ENCODE assay signal across 2 cellular contexts in genomic region chr12:106986625-106987389, GRCh38.
TF ChIP-seq lines count a peak whose summit lies in the region.

A gene with protein sequence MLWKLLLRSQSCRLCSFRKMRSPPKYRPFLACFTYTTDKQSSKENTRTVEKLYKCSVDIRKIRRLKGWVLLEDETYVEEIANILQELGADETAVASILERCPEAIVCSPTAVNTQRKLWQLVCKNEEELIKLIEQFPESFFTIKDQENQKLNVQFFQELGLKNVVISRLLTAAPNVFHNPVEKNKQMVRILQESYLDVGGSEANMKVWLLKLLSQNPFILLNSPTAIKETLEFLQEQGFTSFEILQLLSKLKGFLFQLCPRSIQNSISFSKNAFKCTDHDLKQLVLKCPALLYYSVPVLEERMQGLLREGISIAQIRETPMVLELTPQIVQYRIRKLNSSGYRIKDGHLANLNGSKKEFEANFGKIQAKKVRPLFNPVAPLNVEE (minus strand): TSS chr12:106987146. CDS start chr12:106978714, 8,432 bp downstream.

TF ChIP-seq in A549, 52 proteins besides CTCF, POLR2A, EP300 and RAD21 (continued from another document):
- TF ChIP-seq HMGXB4 (CRISPR knock-in tag; IDR thresholded peaks at IDR 0.05; ENCODE audit: borderline replicate concordance) (no peak), HOXB13 (CRISPR knock-in tag; IDR thresholded peaks at IDR 0.05; ENCODE audit: low read depth) (no peak), CBX2 (IDR thresholded peaks at IDR 0.05; ENCODE audit: borderline replicate concordance, low read depth) (no peak), JUNB (IDR thresholded peaks at IDR 0.05) (no peak), CEBPB (IDR thresholded peaks at IDR 0.05) (no peak), EHMT2 (IDR thresholded peaks at IDR 0.05; ENCODE audit: low read depth) (no peak), ZSCAN20 (CRISPR knock-in tag; IDR thresholded peaks at IDR 0.05) (no peak), FOSB (CRISPR knock-in tag; IDR thresholded peaks at IDR 0.05) (no peak), BCL3 (IDR thresholded peaks at IDR 0.05) (no peak), PHF8 (IDR thresholded peaks at IDR 0.05; ENCODE audit: borderline replicate concordance, low read depth) (peak; percentile 78), ESRRA (IDR thresholded peaks at IDR 0.05; ENCODE audit: borderline replicate concordance, low read length) (no peak), RNF2 (IDR thresholded peaks at IDR 0.05; ENCODE audit: borderline replicate concordance, low read depth) (no peak), KDM1A (IDR thresholded peaks at IDR 0.05; ENCODE audit: low read depth) (no peak)
- TF ChIP-seq, protein P1, sequence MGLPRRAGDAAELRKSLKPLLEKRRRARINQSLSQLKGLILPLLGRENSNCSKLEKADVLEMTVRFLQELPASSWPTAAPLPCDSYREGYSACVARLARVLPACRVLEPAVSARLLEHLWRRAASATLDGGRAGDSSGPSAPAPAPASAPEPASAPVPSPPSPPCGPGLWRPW (IDR thresholded peaks at IDR 0.05): no peak

TF ChIP-seq in WTC11, 78 proteins besides CTCF, POLR2A, EP300 and RAD21 (continued from another document and continues in another):
- TF ChIP-seq ATF2 (CRISPR knock-in tag; IDR thresholded peaks at IDR 0.05; ENCODE audit: borderline replicate concordance, low read depth): no peak
- no peak for TF ChIP-seq CREM (CRISPR knock-in tag; IDR thresholded peaks at IDR 0.05)
- TF ChIP-seq NR2C2 (CRISPR knock-in tag; IDR thresholded peaks at IDR 0.05): no peak
- TF ChIP-seq FOXP1 (CRISPR knock-in tag; IDR thresholded peaks at IDR 0.05; ENCODE audit: borderline replicate concordance): peak; percentile 48; the same call in 1 of the 2 replicates
- 0 out of 2 replicates have a peak, but pooled peaks have one; percentile 39 for TF ChIP-seq ZNF281 (CRISPR knock-in tag; IDR thresholded peaks at IDR 0.05)
- peak; percentile 54; the same call in 1 of the 2 replicates for TF ChIP-seq ZNF416 (CRISPR knock-in tag; IDR thresholded peaks at IDR 0.05)
- TF ChIP-seq, protein P2, sequence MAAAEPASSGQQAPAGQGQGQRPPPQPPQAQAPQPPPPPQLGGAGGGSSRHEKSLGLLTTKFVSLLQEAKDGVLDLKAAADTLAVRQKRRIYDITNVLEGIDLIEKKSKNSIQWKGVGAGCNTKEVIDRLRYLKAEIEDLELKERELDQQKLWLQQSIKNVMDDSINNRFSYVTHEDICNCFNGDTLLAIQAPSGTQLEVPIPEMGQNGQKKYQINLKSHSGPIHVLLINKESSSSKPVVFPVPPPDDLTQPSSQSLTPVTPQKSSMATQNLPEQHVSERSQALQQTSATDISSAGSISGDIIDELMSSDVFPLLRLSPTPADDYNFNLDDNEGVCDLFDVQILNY (CRISPR knock-in tag; IDR thresholded peaks at IDR 0.05): peak; percentile 46
- no peak for TF ChIP-seq ZNF263 (CRISPR knock-in tag; IDR thresholded peaks at IDR 0.05; ENCODE audit: low read depth)
- TF ChIP-seq AR (CRISPR knock-in tag; IDR thresholded peaks at IDR 0.05): no peak
- TF ChIP-seq, protein P3, sequence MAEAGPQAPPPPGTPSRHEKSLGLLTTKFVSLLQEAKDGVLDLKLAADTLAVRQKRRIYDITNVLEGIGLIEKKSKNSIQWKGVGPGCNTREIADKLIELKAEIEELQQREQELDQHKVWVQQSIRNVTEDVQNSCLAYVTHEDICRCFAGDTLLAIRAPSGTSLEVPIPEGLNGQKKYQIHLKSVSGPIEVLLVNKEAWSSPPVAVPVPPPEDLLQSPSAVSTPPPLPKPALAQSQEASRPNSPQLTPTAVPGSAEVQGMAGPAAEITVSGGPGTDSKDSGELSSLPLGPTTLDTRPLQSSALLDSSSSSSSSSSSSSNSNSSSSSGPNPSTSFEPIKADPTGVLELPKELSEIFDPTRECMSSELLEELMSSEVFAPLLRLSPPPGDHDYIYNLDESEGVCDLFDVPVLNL (CRISPR knock-in tag; IDR thresholded peaks at IDR 0.05; ENCODE audit: borderline replicate concordance, low read depth): no peak
- peak; percentile 92 for TF ChIP-seq MAX (CRISPR knock-in tag; IDR thresholded peaks at IDR 0.05)
- TF ChIP-seq, protein P4, sequence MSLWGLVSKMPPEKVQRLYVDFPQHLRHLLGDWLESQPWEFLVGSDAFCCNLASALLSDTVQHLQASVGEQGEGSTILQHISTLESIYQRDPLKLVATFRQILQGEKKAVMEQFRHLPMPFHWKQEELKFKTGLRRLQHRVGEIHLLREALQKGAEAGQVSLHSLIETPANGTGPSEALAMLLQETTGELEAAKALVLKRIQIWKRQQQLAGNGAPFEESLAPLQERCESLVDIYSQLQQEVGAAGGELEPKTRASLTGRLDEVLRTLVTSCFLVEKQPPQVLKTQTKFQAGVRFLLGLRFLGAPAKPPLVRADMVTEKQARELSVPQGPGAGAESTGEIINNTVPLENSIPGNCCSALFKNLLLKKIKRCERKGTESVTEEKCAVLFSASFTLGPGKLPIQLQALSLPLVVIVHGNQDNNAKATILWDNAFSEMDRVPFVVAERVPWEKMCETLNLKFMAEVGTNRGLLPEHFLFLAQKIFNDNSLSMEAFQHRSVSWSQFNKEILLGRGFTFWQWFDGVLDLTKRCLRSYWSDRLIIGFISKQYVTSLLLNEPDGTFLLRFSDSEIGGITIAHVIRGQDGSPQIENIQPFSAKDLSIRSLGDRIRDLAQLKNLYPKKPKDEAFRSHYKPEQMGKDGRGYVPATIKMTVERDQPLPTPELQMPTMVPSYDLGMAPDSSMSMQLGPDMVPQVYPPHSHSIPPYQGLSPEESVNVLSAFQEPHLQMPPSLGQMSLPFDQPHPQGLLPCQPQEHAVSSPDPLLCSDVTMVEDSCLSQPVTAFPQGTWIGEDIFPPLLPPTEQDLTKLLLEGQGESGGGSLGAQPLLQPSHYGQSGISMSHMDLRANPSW (CRISPR knock-in tag; conservative IDR thresholded peaks at IDR 0.05; ENCODE audit: low read depth): no peak
- no peak for TF ChIP-seq ETV6 (CRISPR knock-in tag; IDR thresholded peaks at IDR 0.05)
- TF ChIP-seq JUN (CRISPR knock-in tag; IDR thresholded peaks at IDR 0.05): no peak
- peak; percentile 62; the same call in 1 of the 2 replicates for TF ChIP-seq HMGXB4 (CRISPR knock-in tag; IDR thresholded peaks at IDR 0.05)
- TF ChIP-seq USF1 (CRISPR knock-in tag; IDR thresholded peaks at IDR 0.05): no peak; the same call in 1 of the 2 replicates
- TF ChIP-seq GABPB1 (CRISPR knock-in tag; IDR thresholded peaks at IDR 0.05): no peak
- TF ChIP-seq MYBL2 (CRISPR knock-in tag; IDR thresholded peaks at IDR 0.05): peak; percentile 38; the same call in 1 of the 2 replicates
- no peak for TF ChIP-seq ZNF232 (CRISPR knock-in tag; IDR thresholded peaks at IDR 0.05)
- TF ChIP-seq, protein P5, sequence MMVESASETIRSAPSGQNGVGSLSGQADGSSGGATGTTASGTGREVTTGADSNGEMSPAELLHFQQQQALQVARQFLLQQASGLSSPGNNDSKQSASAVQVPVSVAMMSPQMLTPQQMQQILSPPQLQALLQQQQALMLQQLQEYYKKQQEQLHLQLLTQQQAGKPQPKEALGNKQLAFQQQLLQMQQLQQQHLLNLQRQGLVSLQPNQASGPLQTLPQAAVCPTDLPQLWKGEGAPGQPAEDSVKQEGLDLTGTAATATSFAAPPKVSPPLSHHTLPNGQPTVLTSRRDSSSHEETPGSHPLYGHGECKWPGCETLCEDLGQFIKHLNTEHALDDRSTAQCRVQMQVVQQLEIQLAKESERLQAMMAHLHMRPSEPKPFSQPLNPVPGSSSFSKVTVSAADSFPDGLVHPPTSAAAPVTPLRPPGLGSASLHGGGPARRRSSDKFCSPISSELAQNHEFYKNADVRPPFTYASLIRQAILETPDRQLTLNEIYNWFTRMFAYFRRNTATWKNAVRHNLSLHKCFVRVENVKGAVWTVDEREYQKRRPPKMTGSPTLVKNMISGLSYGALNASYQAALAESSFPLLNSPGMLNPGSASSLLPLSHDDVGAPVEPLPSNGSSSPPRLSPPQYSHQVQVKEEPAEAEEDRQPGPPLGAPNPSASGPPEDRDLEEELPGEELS (CRISPR knock-in tag; IDR thresholded peaks at IDR 0.05): peak; percentile 67
- peak; percentile 88 for TF ChIP-seq PRDM15 (CRISPR knock-in tag; IDR thresholded peaks at IDR 0.05)
- no peak for TF ChIP-seq EMX1 (CRISPR knock-in tag; IDR thresholded peaks at IDR 0.05)
